In the genomic region with DNA sequence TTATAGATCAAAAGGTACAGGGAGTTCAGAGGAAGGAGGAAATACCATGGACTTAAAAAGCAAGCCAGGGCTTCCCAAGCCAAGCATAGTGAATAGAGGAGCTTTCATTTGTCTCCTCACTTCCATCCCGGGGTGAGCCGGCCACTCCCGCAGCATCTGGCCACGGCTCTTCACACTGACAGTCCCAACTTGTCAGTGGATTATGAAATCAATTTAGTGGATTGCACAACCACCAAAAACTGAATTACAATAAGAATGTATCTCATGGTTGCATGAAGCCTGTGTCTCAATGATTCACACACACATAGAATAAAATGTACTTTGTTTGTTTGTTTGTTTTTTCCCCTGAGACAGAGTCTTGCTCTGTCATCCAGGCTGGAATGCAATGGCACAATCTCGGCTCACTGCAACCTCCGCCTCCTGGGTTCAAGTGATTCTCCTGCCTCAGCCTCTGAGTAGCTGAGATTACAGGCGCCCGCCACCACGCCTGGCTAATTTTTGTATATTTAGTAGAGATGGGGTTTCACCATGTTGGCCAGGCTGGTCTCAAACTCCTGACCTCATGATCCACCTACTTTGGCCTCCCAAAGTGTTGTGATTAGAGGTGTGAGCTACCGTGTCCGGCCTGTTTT, we compare ENCODE assay signal across 7 cellular contexts.
DNase-seq lines count a peak whose midpoint lies in the region; FAIRE-seq and TF ChIP-seq lines count a peak whose summit lies in the region.
"Not testable (repeated sequence)": the region's sequence is repeated elsewhere in the genome, so short reads cannot be mapped to it uniquely, and the experiment has no call there.

No MANE protein-coding gene starts in this region.

- not testable (repeated sequence) for H2BK5ac ChIP-seq in mesenchymal stem cell (ENCODE audit: low read depth, low read length, poor library complexity, severe bottlenecking)

- not testable (repeated sequence) for TF ChIP-seq CTCF in cardiac fibroblast (IDR thresholded peaks at IDR 0.05; ENCODE audit: low read depth, low read length)

- WGBS in mesenchymal stem cell, result 90% methylated on average over 11 of the region's 11 CpGs
- WGBS in small intestine, 3 donors, result 70 to 75% (median 73%) methylated on average over 11 of the region's 11 CpGs

- H2AFZ ChIP-seq in mesenchymal stem cell (ENCODE audit: low read depth, low read length), result not testable (repeated sequence)

- peak overlapping the region; percentile 59 for H3K9ac ChIP-seq in mesenchymal stem cell (ENCODE audit: low read length)

- not testable (repeated sequence) for H3K18ac ChIP-seq in mesenchymal stem cell (ENCODE audit: low read depth in 1 of 2, low read length in 2 of 2)

- H3K36me3 ChIP-seq in mesenchymal stem cell (ENCODE audit: control insufficient read depth in 1 of 2, insufficient read depth in 2 of 2, low read depth in 1 of 2, low read length in 2 of 2); small intestine (ENCODE audit: control insufficient read depth in 2 of 2, insufficient read depth in 2 of 2, low read length in 2 of 2): not testable (repeated sequence)

- H4K91ac ChIP-seq in mesenchymal stem cell (ENCODE audit: low read length), result not testable (repeated sequence)

- not testable (repeated sequence) for FAIRE-seq in small intestine (lab: Jason Lieb, UNC)

- H2BK120ac ChIP-seq in mesenchymal stem cell (ENCODE audit: low read depth, low read length), result not testable (repeated sequence)

- H4K8ac ChIP-seq in mesenchymal stem cell (ENCODE audit: low read length), result not testable (repeated sequence)

- not testable (repeated sequence) for H3K4me1 ChIP-seq in mesenchymal stem cell (ENCODE audit: control insufficient read depth, insufficient read depth, low read depth, low read length)
- peaks cover 8 to 13% of the 10 kb centered on the region in 2 donors for H3K4me1 ChIP-seq in small intestine (ENCODE audit: control insufficient read depth in 2 of 2, insufficient read depth in 1 of 2, low read depth in 1 of 2, low read length in 1 of 2)

- DNase-seq in EL, result peak; percentile 58
- DNase-seq in MV-4-11 (lab: John Stamatoyannopoulos, UW), result peak; percentile 88
- DNase-seq in SW480 (ENCODE audit: low spot score), result peak; percentile 64
- peak; percentile 86 to 96 for DNase-seq in cardiac fibroblast (ENCODE audit: low read depth in 2 of 2)
- DNase-seq in foreskin melanocyte, result peak; percentile 45
- DNase-seq in mesenchymal stem cell, result peak; percentile 35
- peak; percentile 37 for DNase-seq in small intestine

- not testable (repeated sequence) for H3K27ac ChIP-seq in mesenchymal stem cell (ENCODE audit: low read length, poor library complexity, severe bottlenecking)
- peak overlapping the region; percentile 81 to 84 for H3K27ac ChIP-seq in small intestine (ENCODE audit: low read depth in 1 of 2, low read length in 1 of 2)

- H3K79me1 ChIP-seq in mesenchymal stem cell (replicated peaks; ENCODE audit: low read length, poor library complexity, severe bottlenecking), result not testable (repeated sequence)

- H3K4me3 ChIP-seq in cardiac fibroblast (replicated peaks in 1 of 2; ENCODE audit: low read depth in 2 of 2, low read length in 2 of 2); mesenchymal stem cell (ENCODE audit: insufficient read depth in 1 of 2, low read depth in 1 of 2, low read length in 2 of 2); small intestine (ENCODE audit: low read depth in 1 of 2, low read length in 2 of 2): not testable (repeated sequence)

- H3K14ac ChIP-seq in mesenchymal stem cell (ENCODE audit: low read length in 2 of 2), result not testable (repeated sequence)

- H2AK5ac ChIP-seq in mesenchymal stem cell (ENCODE audit: low read length, severe bottlenecking), result not testable (repeated sequence)

- H2BK15ac ChIP-seq in mesenchymal stem cell (ENCODE audit: low read depth, poor library complexity, severe bottlenecking), result not testable (repeated sequence)

- not testable (repeated sequence) for H3K4me2 ChIP-seq in mesenchymal stem cell (ENCODE audit: low read length, poor library complexity, severe bottlenecking)

- not testable (repeated sequence) for H3K4ac ChIP-seq in mesenchymal stem cell (ENCODE audit: low read depth in 1 of 2, low read length in 2 of 2)

- H2BK12ac ChIP-seq in mesenchymal stem cell (ENCODE audit: low read length in 2 of 2), result not testable (repeated sequence)

- H3K27me3 ChIP-seq in mesenchymal stem cell (ENCODE audit: control insufficient read depth in 1 of 2, insufficient read depth in 1 of 2, low read length in 2 of 2); small intestine (ENCODE audit: control insufficient read depth in 2 of 2, insufficient read depth in 2 of 2, low read length in 2 of 2): not testable (repeated sequence)

- not testable (repeated sequence) for H3K9me3 ChIP-seq in mesenchymal stem cell (ENCODE audit: control insufficient read depth, low read length); small intestine (ENCODE audit: control insufficient read depth, low read depth)

- not testable (repeated sequence) for H3K23ac ChIP-seq in mesenchymal stem cell (ENCODE audit: low read length in 2 of 2)

Comparison
In these comparisons a context has a peak if more than half of its experiments do, and no peak if none do; other contexts are left out.
1. DNase-seq: peak in every context shown above with its lines; median percentile 91 in cardiac fibroblast; 88 in MV-4-11; 64 in SW480; 58 in EL; 45 in foreskin melanocyte; 37 in small intestine; 35 in mesenchymal stem cell.